ENCODE assay signal across 10 cellular contexts in genomic region chr18:59783138-59783537, GRCh38.
DNase-seq lines count a peak whose midpoint lies in the region; ATAC-seq and TF ChIP-seq lines count a peak whose summit lies in the region.
"Had no signal": no experiment of that assay in that cellular context is flagged by ENCODE, and none has a peak within 500 bp of the region (broad histone marks: within the 10 kb centered on the region; RNA-seq: fewer than 3 reads in every experiment).

No MANE protein-coding gene starts in this region.

- POLR2A ChIA-PET in OCI-LY7 (lab: Charles Lee), result no interaction called here

- H3K79me2 ChIP-seq in OCI-LY7 (ENCODE audit: insufficient read depth, low read depth, low read length), result no peaks in the 10 kb centered on the region

- no peaks in the 10 kb centered on the region for H3K4me1 ChIP-seq in OCI-LY7 (ENCODE audit: insufficient read depth, low read length, poor library complexity, severe bottlenecking)
- H3K4me1 ChIP-seq: body of pancreas had no signal

- H3K9me2 ChIP-seq in OCI-LY7 (ENCODE audit: insufficient read depth, low read length), result no peaks in the 10 kb centered on the region

- no peak overlapping the region for H2AFZ ChIP-seq in OCI-LY7 (ENCODE audit: low read length)

- H3K4me3 ChIP-seq in OCI-LY7 (ENCODE audit: low read depth, low read length, poor library complexity, severe bottlenecking), result no peak overlapping the region
- no peak overlapping the region for H3K4me3 ChIP-seq in epithelial cell of proximal tubule (ENCODE audit: low read depth, low read length)
- H3K4me3 ChIP-seq: BLaER1 treated with 17β-estradiol and CSF1 and Interleukin-3, amounts not matched to agents 10 nM and 100 nM; body of pancreas had no signal

- H3K9me3 ChIP-seq in OCI-LY7 (ENCODE audit: low read length), result no peaks in the 10 kb centered on the region
- H3K9me3 ChIP-seq: BLaER1 treated with 17β-estradiol and CSF1 and Interleukin-3, amounts not matched to agents 10 nM and 100 nM; body of pancreas had no signal

- intact Hi-C loops in OCI-LY7 (cut with micrococcal nuclease; ENCODE audit: unreplicated experiment), result loop anchor here (5.0 kb wide), 2 partner anchors 209 to 764 kb away; no protein-coding TSS in a partner anchor

- BruUV-seq in OCI-LY7 (replicated peaks; lab: Mats Ljungman, UMichigan), result no TSS peak

- TF ChIP-seq CTCF in OCI-LY7 (conservative IDR thresholded peaks at IDR 0.05; ENCODE audit: low read length), result peak; percentile 74
- peak; percentile 70 for TF ChIP-seq CTCF in epithelial cell of proximal tubule (conservative IDR thresholded peaks at IDR 0.05; ENCODE audit: low read depth, low read length)

- CTCF ChIA-PET in OCI-LY7 (lab: Charles Lee; ENCODE audit: unreplicated experiment), result no interaction called here

- H3K27ac ChIP-seq in OCI-LY7 (ENCODE audit: low read depth, low read length, poor library complexity, severe bottlenecking), result no peak overlapping the region
- H3K27ac ChIP-seq: BLaER1 treated with 17β-estradiol and CSF1 and Interleukin-3, amounts not matched to agents 10 nM and 100 nM; body of pancreas had no signal

- ATAC-seq in GM21360 (IDR thresholded peaks at IDR 0.05; ENCODE audit: unreplicated experiment) (peak; percentile 77), HG03571 (IDR thresholded peaks at IDR 0.05; ENCODE audit: unreplicated experiment) (peak; percentile 81)
- ATAC-seq: body of pancreas had no signal

- H3K4me2 ChIP-seq in OCI-LY7 (ENCODE audit: low read length), result no peak overlapping the region

- H4K20me1 ChIP-seq in OCI-LY7 (ENCODE audit: insufficient read depth, low read length), result no peaks in the 10 kb centered on the region
- H4K20me1 ChIP-seq: BLaER1 treated with 17β-estradiol and CSF1 and Interleukin-3, amounts not matched to agents 10 nM and 100 nM had no signal

- no peaks in the 10 kb centered on the region for H3K36me3 ChIP-seq in OCI-LY7 (ENCODE audit: insufficient read depth, low read length)
- H3K36me3 ChIP-seq: BLaER1 treated with 17β-estradiol and CSF1 and Interleukin-3, amounts not matched to agents 10 nM and 100 nM had no signal

- DNase-seq in DMS79 treated with DMSO at 0.1 percent for 48 hours (lab: John Stamatoyannopoulos, UW) (peak; percentile 4), DMS79 (lab: John Stamatoyannopoulos, UW) (no peak), OCI-LY7 (ENCODE audit: low spot score) (peak; percentile 51), epithelial cell of proximal tubule (ENCODE audit: low read depth) (no peak), renal cortical epithelial cell (ENCODE audit: low read depth) (peak; percentile 63), C1 segment of cervical spinal cord (lab: John Stamatoyannopoulos, UW) (no peak)

Comparison
In these comparisons a context has a peak if more than half of its experiments do, and no peak if none do; other contexts are left out.
1. DNase-seq: peak in DMS79 treated with DMSO at 0.1 percent for 48 hours (single experiment), OCI-LY7 (single experiment) and renal cortical epithelial cell (single experiment); none in DMS79 (single experiment), epithelial cell of proximal tubule (single experiment) and C1 segment of cervical spinal cord (0 of 14).